In the genomic region with DNA sequence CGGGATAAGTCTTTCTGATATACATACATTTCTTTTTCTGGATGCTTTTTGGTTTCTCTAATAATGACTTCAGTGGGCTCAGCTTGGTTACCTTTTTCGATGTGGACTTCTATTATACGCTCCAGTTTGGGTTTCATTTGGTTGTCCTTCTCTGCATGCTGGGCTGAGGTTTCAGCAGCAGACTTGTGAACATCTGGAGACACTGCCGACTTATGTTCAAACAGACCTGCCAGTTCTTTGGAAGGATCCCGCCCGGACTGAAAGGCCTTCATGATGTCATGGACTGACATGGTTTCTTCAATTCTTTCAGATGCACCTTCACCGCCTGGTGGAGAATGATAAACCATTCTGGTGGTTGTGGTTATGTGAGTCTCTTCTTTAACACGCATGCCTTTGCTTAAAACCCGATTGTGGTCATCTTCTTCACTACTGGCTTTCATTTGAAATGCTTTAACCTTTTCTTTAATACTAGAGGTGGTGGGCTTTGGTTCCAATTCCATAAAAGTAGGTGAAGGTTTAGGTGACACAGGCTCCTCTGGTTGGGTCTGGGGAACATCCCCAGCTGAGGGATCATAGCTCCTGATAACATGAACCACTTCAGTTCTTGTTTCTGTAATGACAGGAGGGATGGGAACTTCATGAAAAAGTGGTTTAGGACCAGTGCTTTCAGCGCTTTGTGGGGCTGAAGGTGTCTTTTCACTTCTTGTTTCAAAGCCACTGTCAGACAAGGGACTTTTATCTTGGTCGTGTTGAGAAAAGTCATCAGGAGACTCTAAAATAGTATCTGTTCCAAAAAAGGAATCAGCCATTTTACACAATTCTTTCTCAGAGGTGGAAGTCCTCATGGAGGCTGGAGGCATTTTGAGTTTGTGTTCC, we compare ENCODE assay signal across 11 cellular contexts.
DNase-seq lines count a peak whose midpoint lies in the region; ATAC-seq and TF ChIP-seq lines count a peak whose summit lies in the region.
"Had no signal": no experiment of that assay in that cellular context is flagged by ENCODE, and none has a peak within 500 bp of the region (broad histone marks: within the 10 kb centered on the region; RNA-seq: fewer than 3 reads in every experiment).

No MANE protein-coding gene starts in this region.

- H3K36me3 ChIP-seq in ascending aorta = no peaks in the 10 kb centered on the region

- TF ChIP-seq POLR2A in GM18505 (IDR thresholded peaks at IDR 0.05; ENCODE audit: borderline replicate concordance, extremely low read depth, insufficient read depth, insufficient read length) = no peak

- no peak overlapping the region for H3K27ac Mint-ChIP-seq in natural killer cell
- H3K27ac Mint-ChIP-seq: activated CD4-positive, alpha-beta memory T cell treated with anti-CD3 and anti-CD28 coated beads for 36 hours; activated naive CD8-positive, alpha-beta T cell treated with anti-CD3 and anti-CD28 coated beads, Interleukin-2, amount 10 ng/mL, durations not matched to agents 7 days and 5 days had no signal

- no peaks in the 10 kb centered on the region for H3K36me3 Mint-ChIP-seq in natural killer cell
- H3K36me3 Mint-ChIP-seq: activated naive CD8-positive, alpha-beta T cell treated with anti-CD3 and anti-CD28 coated beads, Interleukin-2, amount 10 ng/mL, durations not matched to agents 7 days and 5 days had no signal

- H3K4me3 ChIP-seq in ascending aorta = no peak overlapping the region

- no peaks in the 10 kb centered on the region for H3K4me1 ChIP-seq in ascending aorta

- no peak overlapping the region for H3K27ac ChIP-seq in ascending aorta

- peak; percentile 90 for ATAC-seq in GM18505 (IDR thresholded peaks at IDR 0.05; ENCODE audit: unreplicated experiment)
- peak; percentile 91 for ATAC-seq in GM19467 (IDR thresholded peaks at IDR 0.05; ENCODE audit: unreplicated experiment)
- ATAC-seq in HG02884 (IDR thresholded peaks at IDR 0.05; ENCODE audit: unreplicated experiment) = peak; percentile 92
- ATAC-seq in HG03520 (IDR thresholded peaks at IDR 0.05; ENCODE audit: unreplicated experiment) = peak; percentile 86
- ATAC-seq in natural killer cell = no peak

- no peaks in the 10 kb centered on the region for H3K9me3 ChIP-seq in ascending aorta

- H3K27me3 ChIP-seq in ascending aorta = no peaks in the 10 kb centered on the region

- TF ChIP-seq CTCF in ascending aorta (IDR thresholded peaks at IDR 0.05) = no peak
- TF ChIP-seq CTCF in natural killer cell (IDR thresholded peaks at IDR 0.05) = no peak

- no peaks in the 10 kb centered on the region for H3K4me1 Mint-ChIP-seq in natural killer cell
- H3K4me1 Mint-ChIP-seq: activated naive CD8-positive, alpha-beta T cell treated with anti-CD3 and anti-CD28 coated beads, Interleukin-2, amount 10 ng/mL, durations not matched to agents 7 days and 5 days; neural crest cell had no signal

- no peak for DNase-seq in ascending aorta (ENCODE audit: low spot score in 2 of 2)
- DNase-seq in germinal center (ENCODE audit: low spot score) = no peak
- no peak for DNase-seq in NCI-H2029 treated with DMSO at 0.1 percent for 48 hours (lab: John Stamatoyannopoulos, UW)
- no peak for DNase-seq in natural killer cell
- DNase-seq: activated CD4-positive, alpha-beta memory T cell treated with anti-CD3 and anti-CD28 coated beads for 36 hours; activated naive CD8-positive, alpha-beta T cell treated with anti-CD3 and anti-CD28 coated beads, Interleukin-2, amount 10 ng/mL, durations not matched to agents 7 days and 5 days had no signal

- no peak overlapping the region for H3K4me3 Mint-ChIP-seq in natural killer cell
- H3K4me3 Mint-ChIP-seq: activated CD4-positive, alpha-beta memory T cell treated with anti-CD3 and anti-CD28 coated beads for 36 hours; activated naive CD8-positive, alpha-beta T cell treated with anti-CD3 and anti-CD28 coated beads, Interleukin-2, amount 10 ng/mL, durations not matched to agents 7 days and 5 days; neural crest cell had no signal

- intact Hi-C loops in ascending aorta (cut with DNase I) (no loop called here), natural killer cell (cut with micrococcal nuclease) (no loop called here)

- H3K9me3 Mint-ChIP-seq in natural killer cell = no peaks in the 10 kb centered on the region
- H3K9me3 Mint-ChIP-seq: activated CD4-positive, alpha-beta memory T cell treated with anti-CD3 and anti-CD28 coated beads for 36 hours had no signal

- peaks cover 0 to 15% of the 10 kb centered on the region in 2 donors for H3K27me3 Mint-ChIP-seq in natural killer cell (ENCODE audit: low read depth in 2 of 2)
- H3K27me3 Mint-ChIP-seq: activated CD4-positive, alpha-beta memory T cell treated with anti-CD3 and anti-CD28 coated beads for 36 hours had no signal

Comparison
In these comparisons a context has a peak if more than half of its experiments do, and no peak if none do; other contexts are left out.
1. ATAC-seq: peak in GM18505 (single experiment), GM19467 (single experiment), HG02884 (single experiment) and HG03520 (single experiment); none in natural killer cell (0 of 3).